In the genomic region with DNA sequence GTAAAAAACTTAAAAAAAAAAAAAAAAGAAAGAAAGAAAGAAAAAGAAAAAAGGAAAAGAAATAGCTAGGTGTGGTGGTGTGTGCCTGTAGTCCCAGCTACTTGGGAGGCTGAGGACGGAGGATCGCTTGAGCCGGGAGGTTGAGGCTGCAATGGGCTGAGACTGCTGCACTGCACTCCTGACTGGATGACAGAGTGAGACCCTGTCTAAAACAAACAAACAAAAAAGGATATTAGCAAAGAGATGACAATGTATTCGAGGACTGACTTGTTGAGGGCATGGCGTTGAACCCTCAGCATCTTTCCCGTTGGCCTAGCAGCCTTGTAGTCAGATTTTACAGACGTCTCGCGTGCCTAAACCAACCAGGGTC, we compare ENCODE assay signal across 8 cellular contexts. TPM values are rescaled to one million over a fixed set of nuclear protein-coding genes. Genes with fewer than 3 reads are reported as not detected.
DNase-seq lines count a peak whose midpoint lies in the region; ATAC-seq and TF ChIP-seq lines count a peak whose summit lies in the region.

No MANE protein-coding gene starts in this region.

- no peaks in the 10 kb centered on the region for H3K27me3 ChIP-seq in HUES6 (ENCODE audit: control insufficient read depth, insufficient read depth, low read length)
- no peaks in the 10 kb centered on the region for H3K27me3 ChIP-seq in stomach

- peaks cover 4% of the 10 kb centered on the region for H3K36me3 Mint-ChIP-seq in activated naive CD8-positive, alpha-beta T cell treated with anti-CD3 and anti-CD28 coated beads, Interleukin-2, amount 10 ng/mL, durations not matched to agents 7 days and 5 days
- H3K36me3 Mint-ChIP-seq in immature natural killer cell: peaks cover 0 to 2% (median 0%) of the 10 kb centered on the region in 3 donors

- 53 to 59% (median 57%) methylated on average over 9 of the region's 9 CpGs for WGBS in stomach, 5 donors

- intact Hi-C loops in stomach (cut with DNase I; ENCODE audit: low total_unique reads): no loop called here

- H3K4me1 Mint-ChIP-seq in activated naive CD8-positive, alpha-beta T cell treated with anti-CD3 and anti-CD28 coated beads, Interleukin-2, amount 10 ng/mL, durations not matched to agents 7 days and 5 days: peaks cover 18% of the 10 kb centered on the region
- H3K4me1 Mint-ChIP-seq in immature natural killer cell: peaks cover 21 to 28% of the 10 kb centered on the region in 2 donors

- TF ChIP-seq CTCF in stomach (IDR thresholded peaks at IDR 0.05) (no peak), GM10266 (IDR thresholded peaks at IDR 0.05; ENCODE audit: control insufficient read depth, insufficient read depth, low read depth, missing control alignments) (no peak)

- H3K9ac ChIP-seq in HUES6 (ENCODE audit: low read length): peak overlapping the region; percentile 52

- 0 out of 2 replicates have a peak, but pooled peaks cover 2% of the 10 kb centered on the region for H3K36me3 ChIP-seq in HUES6 (ENCODE audit: control insufficient read depth, insufficient read depth, low read length)
- H3K36me3 ChIP-seq in stomach: peaks cover under 1 to 6% (median under 1%) of the 10 kb centered on the region in 4 donors

- peak overlapping the region; percentile 71 for H3K27ac Mint-ChIP-seq in activated naive CD8-positive, alpha-beta T cell treated with anti-CD3 and anti-CD28 coated beads, Interleukin-2, amount 10 ng/mL, durations not matched to agents 7 days and 5 days
- peak overlapping the region; percentile 79 to 93 (median 87) for H3K27ac Mint-ChIP-seq in immature natural killer cell

- H3K4me1 ChIP-seq in HUES6 (ENCODE audit: control insufficient read depth, insufficient read depth, low read length) (peaks cover 13% of the 10 kb centered on the region), stomach (peaks cover 4 to 27% (median 16%) of the 10 kb centered on the region in 4 donors)

- TF ChIP-seq POLR2A in stomach (IDR thresholded peaks at IDR 0.05): no peak

- H3K27me3 Mint-ChIP-seq in activated naive CD8-positive, alpha-beta T cell treated with anti-CD3 and anti-CD28 coated beads, Interleukin-2, amount 10 ng/mL, durations not matched to agents 7 days and 5 days: no peaks in the 10 kb centered on the region
- H3K27me3 Mint-ChIP-seq in immature natural killer cell (ENCODE audit: low read depth in 3 of 3): peaks cover 6 to 8% (median 7%) of the 10 kb centered on the region in 3 donors

- H3K9me3 Mint-ChIP-seq in activated naive CD8-positive, alpha-beta T cell treated with anti-CD3 and anti-CD28 coated beads, Interleukin-2, amount 10 ng/mL, durations not matched to agents 7 days and 5 days: no peaks in the 10 kb centered on the region
- no peaks in the 10 kb centered on the region for H3K9me3 Mint-ChIP-seq in immature natural killer cell

- POLR2A ChIA-PET in activated naive CD8-positive, alpha-beta T cell treated with anti-CD3 and anti-CD28 coated beads, Interleukin-2, amount 10 ng/mL, durations not matched to agents 7 days and 5 days (lab: Charles Lee): interaction anchor here (0.5 to 2.1 kb wide), 5 partner anchors 13 to 73 kb away, joined by 3 to 5 read pairs (median 5); partner anchors contain the start of genes LNP1 and TBC1D23

- no peaks in the 10 kb centered on the region for H3K9me3 ChIP-seq in HUES6 (ENCODE audit: control insufficient read depth, insufficient read depth, low read depth, low read length)
- H3K9me3 ChIP-seq in stomach: no peaks in the 10 kb centered on the region

- H3K27ac ChIP-seq in HUES6 (ENCODE audit: low read depth, low read length) (no peak overlapping the region), stomach (peak overlapping the region; percentile 81 to 94 (median 91))

- H3K4me3 ChIP-seq in HUES6 (ENCODE audit: low read depth, low read length): peak overlapping the region; percentile 60
- peak overlapping the region; percentile 65 to 78 (median 71) for H3K4me3 ChIP-seq in stomach

- ATAC-seq in activated naive CD8-positive, alpha-beta T cell treated with anti-CD3 and anti-CD28 coated beads, Interleukin-2, amount 10 ng/mL, durations not matched to agents 7 days and 5 days (ENCODE audit: low read depth): no peak
- no peak for ATAC-seq in HG03095 (IDR thresholded peaks at IDR 0.05; ENCODE audit: unreplicated experiment)

- no peak for DNase-seq in activated naive CD8-positive, alpha-beta T cell treated with anti-CD3 and anti-CD28 coated beads, Interleukin-2, amount 10 ng/mL, durations not matched to agents 7 days and 5 days
- DNase-seq in immature natural killer cell (no peak), stomach (no peak), midbrain (lab: John Stamatoyannopoulos, UW) (no peak), GM10266 (ENCODE audit: extremely low spot score) (no peak), NCI-H1694 (lab: John Stamatoyannopoulos, UW) (no peak)

- TF ChIP-seq EP300 in stomach (IDR thresholded peaks at IDR 0.05): no peak

- H3K4me3 Mint-ChIP-seq in activated naive CD8-positive, alpha-beta T cell treated with anti-CD3 and anti-CD28 coated beads, Interleukin-2, amount 10 ng/mL, durations not matched to agents 7 days and 5 days: peak overlapping the region; percentile 83
- peak overlapping the region; percentile 83 to 93 (median 87) for H3K4me3 Mint-ChIP-seq in immature natural killer cell

RNA-seq across cellular contexts. Expression of gene NIT2, which starts 0.6 kb away (rescaled TPM):
- total RNA-seq in activated naive CD8-positive, alpha-beta T cell treated with anti-CD3 and anti-CD28 coated beads, Interleukin-2, amount 10 ng/mL, durations not matched to agents 7 days and 5 days: 10 to 100 TPM; 42.8 to 43.5 TPM
- polyA plus RNA-seq in immature natural killer cell (10 to 100 TPM; 35.6 to 46.0 (median 41.7) TPM), stomach (10 to 100 TPM; 17.6 to 37.4 (median 24.1) TPM)
- 10 to 100 TPM in 4 of 5 donors, 1 to 10 TPM in 1; 4.3 to 53.1 (median 35.1) TPM for total RNA-seq in stomach
